In genomic region chr15:63832620-63833245, GRCh38 we compare ENCODE assay signal across 8 cellular contexts. TPM values are rescaled to one million over a fixed set of nuclear protein-coding genes. Genes with fewer than 3 reads are reported as not detected.
DNase-seq lines count a peak whose midpoint lies in the region; ATAC-seq, FAIRE-seq and TF ChIP-seq lines count a peak whose summit lies in the region.

No MANE protein-coding gene starts in this region.

- TSS peak; percentile 64 for BruUV-seq in HCT116 (replicated peaks; lab: Mats Ljungman, UMichigan)

- H3K4me1 ChIP-seq in CD8-positive, alpha-beta T cell (ENCODE audit: insufficient read depth, low read length) = peaks cover 43% of the 10 kb centered on the region
- peaks cover 4 to 14% of the 10 kb centered on the region in 2 experiments; a peak in 3 of 4 replicates for H3K4me1 ChIP-seq in HCT116 (ENCODE audit: control insufficient read depth in 1 of 2, insufficient read depth in 2 of 2, low read length in 2 of 2)
- no peaks in the 10 kb centered on the region for H3K4me1 ChIP-seq in fibroblast of lung (ENCODE audit: control insufficient read depth, extremely low read depth, insufficient read depth, low read length)
- peaks cover 12 to 16% (median 12%) of the 10 kb centered on the region in 3 donors for H3K4me1 ChIP-seq in pancreas

- peak in 1 of 7 experiments; percentile 20 for DNase-seq in CD8-positive, alpha-beta T cell
- no peak for DNase-seq in HCT116 (ENCODE audit: low read depth, low spot score)
- DNase-seq in fibroblast of lung (ENCODE audit: low read depth in 2 of 2) = peak; percentile 7 to 10
- no peak for DNase-seq in pancreas
- DNase-seq in NCI-H345 (lab: John Stamatoyannopoulos, UW) = no peak
- DNase-seq in NCI-H2196 (lab: John Stamatoyannopoulos, UW; ENCODE audit: unreplicated experiment) = no peak

- peak overlapping the region; percentile 92 for H3K27ac ChIP-seq in CD8-positive, alpha-beta T cell (ENCODE audit: low read depth, low read length)
- H3K27ac ChIP-seq in HCT116 (ENCODE audit: low read depth, low read length) (no peak overlapping the region; the same call in 1 of the 2 replicates), fibroblast of lung (ENCODE audit: insufficient read depth, low read length) (peak overlapping the region; percentile 77), pancreas (peak overlapping the region; percentile 71 to 88 (median 80))

- no peaks in the 10 kb centered on the region for H3K9me3 ChIP-seq in CD8-positive, alpha-beta T cell (ENCODE audit: low read length)
- no peaks in the 10 kb centered on the region for H3K9me3 ChIP-seq in HCT116 (ENCODE audit: control insufficient read depth in 1 of 2, insufficient read depth in 1 of 2, low read depth in 1 of 2, low read length in 2 of 2)
- no peaks in the 10 kb centered on the region for H3K9me3 ChIP-seq in fibroblast of lung (ENCODE audit: control insufficient read depth, insufficient read depth, low read depth, low read length)
- H3K9me3 ChIP-seq in pancreas = no peaks in the 10 kb centered on the region

- H2AFZ ChIP-seq in HCT116 (ENCODE audit: low read depth, low read length, poor library complexity, severe bottlenecking) = no peak overlapping the region
- peak overlapping the region; percentile 56 for H2AFZ ChIP-seq in fibroblast of lung (ENCODE audit: low read length)

- RAD21 ChIA-PET in HCT116 (lab: Charles Lee; ENCODE audit: low non-redundant PET in 1 of 2, low total read pairs in 2 of 2, uncharacterized antibody in 2 of 2, unreplicated experiment in 2 of 2) = no interaction called here

- TF ChIP-seq RAD21 in HCT116 (IDR thresholded peaks at IDR 0.05; ENCODE audit: low read depth) = no peak

- peak; percentile 2 for ATAC-seq in CD8-positive, alpha-beta T cell
- no peak for ATAC-seq in HCT116
- peak in 1 of 4 donors; percentile 2 for ATAC-seq in pancreas
- ATAC-seq in HG03378 (IDR thresholded peaks at IDR 0.05; ENCODE audit: unreplicated experiment) = no peak

- TF ChIP-seq POLR2A in HCT116 (IDR thresholded peaks at IDR 0.05; ENCODE audit: borderline replicate concordance, extremely low read depth, insufficient read depth, insufficient read length) = no peak

- peak overlapping the region; percentile 94 for H3K27ac Mint-ChIP-seq in CD8-positive, alpha-beta T cell
- peak overlapping the region; percentile 72 for H3K27ac Mint-ChIP-seq in T-helper 1 cell treated with Interleukin-12 subunit alpha and Interleukin-12 subunit beta and Interleukin-4 antibody, amounts not matched to agents 30 μg/mL and 1 μg/mL, for 36 hours

- H3K27me3 ChIP-seq in CD8-positive, alpha-beta T cell (ENCODE audit: insufficient read depth, low read length) = no peaks in the 10 kb centered on the region
- H3K27me3 ChIP-seq in HCT116 (ENCODE audit: insufficient read depth, low read length) (no peaks in the 10 kb centered on the region), fibroblast of lung (ENCODE audit: control insufficient read depth, insufficient read depth, low read length) (no peaks in the 10 kb centered on the region), pancreas (no peaks in the 10 kb centered on the region)

- peak overlapping the region; percentile 92 for H3K4me2 ChIP-seq in HCT116 (ENCODE audit: low read length)
- H3K4me2 ChIP-seq in fibroblast of lung (ENCODE audit: extremely low read depth, insufficient read depth, low read length) = peak overlapping the region; percentile 93

- POLR2A ChIA-PET in CD8-positive, alpha-beta T cell (lab: Charles Lee) = interaction anchor here (0.9 to 2.0 kb wide), 10 partner anchors 9 to 178 kb away, joined by 3 to 8 read pairs (median 4); no protein-coding TSS in a partner anchor
- POLR2A ChIA-PET in HCT116 (lab: Charles Lee) = no interaction called here

- no peaks in the 10 kb centered on the region for H3K9me2 ChIP-seq in HCT116 (ENCODE audit: insufficient read depth)

- intact Hi-C loops in CD8-positive, alpha-beta T cell (cut with DNase I, micrococcal nuclease) = loop anchor here (1.0 to 10.0 kb wide), 9 partner anchors 60 to 330 kb away; partner anchors contain the start of genes DAPK2 (in 2 of the 2), CIAO2A (in 1 of the 2), PPIB (in 1 of the 2) and USP3 (in 1 of the 2)
- intact Hi-C loops in HCT116 (cut with micrococcal nuclease) (loop anchor here (5.0 kb wide), 1 partner anchor 235 kb away; no protein-coding TSS in a partner anchor), pancreas (cut with DNase I) (no loop called here)

- H3K4me3 ChIP-seq in CD8-positive, alpha-beta T cell (ENCODE audit: low read depth, low read length) = peak overlapping the region; percentile 93
- H3K4me3 ChIP-seq in HCT116 (replicated peaks in 1 of 2; ENCODE audit: low read depth in 1 of 2, low read length in 2 of 2) (peak overlapping the region; percentile 67 to 87), fibroblast of lung (replicated peaks in 1 of 4; ENCODE audit: control extremely low read depth in 1 of 4, insufficient read depth in 1 of 4, low read depth in 3 of 4, low read length in 4 of 4) (peak overlapping the region; percentile 82 to 91 (median 84)), pancreas (peak overlapping the region; percentile 79 to 91 (median 87))

- H3K36me3 ChIP-seq in CD8-positive, alpha-beta T cell (ENCODE audit: insufficient read depth, low read length) = no peaks in the 10 kb centered on the region
- H3K36me3 ChIP-seq in HCT116 (ENCODE audit: control insufficient read depth in 1 of 2, insufficient read depth in 2 of 2, low read length in 2 of 2) = no peaks in the 10 kb centered on the region
- H3K36me3 ChIP-seq in fibroblast of lung (ENCODE audit: control insufficient read depth, insufficient read depth, low read length) = no peaks in the 10 kb centered on the region
- no peaks in the 10 kb centered on the region for H3K36me3 ChIP-seq in pancreas

- WGBS in pancreas, 2 donors = 0% methylated on average over 9 of the region's 9 CpGs

- H4K20me1 ChIP-seq in HCT116 (ENCODE audit: insufficient read depth) (no peaks in the 10 kb centered on the region), fibroblast of lung (ENCODE audit: control insufficient read depth, extremely low read depth, insufficient read depth, low read length) (no peaks in the 10 kb centered on the region)

- no peak for FAIRE-seq in pancreas (lab: Jason Lieb, UNC)

- peak overlapping the region; percentile 98 for H3K4me3 Mint-ChIP-seq in CD8-positive, alpha-beta T cell
- peak overlapping the region; percentile 91 for H3K4me3 Mint-ChIP-seq in T-helper 1 cell treated with Interleukin-12 subunit alpha and Interleukin-12 subunit beta and Interleukin-4 antibody, amounts not matched to agents 30 μg/mL and 1 μg/mL, for 36 hours

- peaks cover 16% of the 10 kb centered on the region for H3K36me3 Mint-ChIP-seq in CD8-positive, alpha-beta T cell
- peaks cover 2% of the 10 kb centered on the region for H3K36me3 Mint-ChIP-seq in T-helper 1 cell treated with Interleukin-12 subunit alpha and Interleukin-12 subunit beta and Interleukin-4 antibody, amounts not matched to agents 30 μg/mL and 1 μg/mL, for 36 hours (ENCODE audit: low read depth)

- H3K27me3 Mint-ChIP-seq in CD8-positive, alpha-beta T cell (ENCODE audit: low read depth) = no peaks in the 10 kb centered on the region
- H3K27me3 Mint-ChIP-seq in T-helper 1 cell treated with Interleukin-12 subunit alpha and Interleukin-12 subunit beta and Interleukin-4 antibody, amounts not matched to agents 30 μg/mL and 1 μg/mL, for 36 hours (ENCODE audit: low read depth) = peaks cover 13% of the 10 kb centered on the region

- H3K9me3 Mint-ChIP-seq in CD8-positive, alpha-beta T cell = no peaks in the 10 kb centered on the region
- no peaks in the 10 kb centered on the region for H3K9me3 Mint-ChIP-seq in T-helper 1 cell treated with Interleukin-12 subunit alpha and Interleukin-12 subunit beta and Interleukin-4 antibody, amounts not matched to agents 30 μg/mL and 1 μg/mL, for 36 hours

- peaks cover 15% of the 10 kb centered on the region for H3K79me2 ChIP-seq in HCT116 (ENCODE audit: insufficient read depth, low read length)
- H3K79me2 ChIP-seq in fibroblast of lung (ENCODE audit: control insufficient read depth, insufficient read depth, low read length) = peaks cover 40% of the 10 kb centered on the region

- TF ChIP-seq CTCF in CD8-positive, alpha-beta T cell (IDR thresholded peaks at IDR 0.05) = no peak
- TF ChIP-seq CTCF in HCT116 (IDR thresholded peaks at IDR 0.05 in 2 of 3, conservative IDR thresholded peaks at IDR 0.05 in 1 of 3; ENCODE audit: borderline replicate concordance in 1 of 3, insufficient read depth in 1 of 3, low read depth in 2 of 3, low read length in 2 of 3) (no peak), fibroblast of lung (conservative IDR thresholded peaks at IDR 0.05 in 1 of 2, IDR thresholded peaks at IDR 0.05 in 1 of 2; ENCODE audit: low read depth in 1 of 2, low read length in 2 of 2) (no peak), pancreas (IDR thresholded peaks at IDR 0.05) (no peak)

- peaks cover 60% of the 10 kb centered on the region for H3K4me1 Mint-ChIP-seq in CD8-positive, alpha-beta T cell (ENCODE audit: low read depth)
- H3K4me1 Mint-ChIP-seq in T-helper 1 cell treated with Interleukin-12 subunit alpha and Interleukin-12 subunit beta and Interleukin-4 antibody, amounts not matched to agents 30 μg/mL and 1 μg/mL, for 36 hours (ENCODE audit: low read depth) = peaks cover 43% of the 10 kb centered on the region

- CTCF ChIA-PET in CD8-positive, alpha-beta T cell (lab: Charles Lee) = interaction anchor here (0.5 to 1.6 kb wide), 9 partner anchors 19 to 307 kb away, joined by 3 to 5 read pairs (median 3); no protein-coding TSS in a partner anchor
- CTCF ChIA-PET in HCT116 (lab: Charles Lee) = interaction anchor here (1.5 kb wide), 1 partner anchor 214 kb away, joined by 3 read pairs; the partner anchor contains the start of gene DAPK2

- H3K9ac ChIP-seq in HCT116 (ENCODE audit: low read length) (peak overlapping the region; percentile 93), fibroblast of lung (ENCODE audit: insufficient read depth, low read length) (peak overlapping the region; percentile 88)

TF ChIP-seq in HCT116, 20 proteins besides CTCF, POLR2A, EP300 and RAD21 (continues in another document):
- TF ChIP-seq YY1 (IDR thresholded peaks at IDR 0.05; ENCODE audit: extremely low read depth, insufficient replicate concordance, low read depth, low read length) = no peak
- TF ChIP-seq JUND (IDR thresholded peaks at IDR 0.05) = no peak

RNA-seq across cellular contexts. Expression of gene HERC1, which starts 1.0 kb away (rescaled TPM):
- total RNA-seq in CD8-positive, alpha-beta T cell = 100 to 1,000 TPM; 275 to 296 TPM
- total RNA-seq in HCT116 (2021; ENCODE audit: unreplicated experiment) (32.7 TPM), fibroblast of lung (90.1 and 106 TPM in 2 replicates), pancreas (10 to 100 TPM; 28.5 to 53.3 (median 46.7) TPM)
- polyA plus RNA-seq in HCT116 (2012) = 16.0 and 18.1 TPM in 2 replicates
- polyA plus RNA-seq in fibroblast of lung (16.5 and 17.4 TPM in 2 replicates), pancreas (10 to 100 TPM; 11.8 to 30.5 TPM)
- polyA plus RNA-seq in fibroblast of lung (2012) = 20.4 and 21.7 TPM in 2 replicates
- 48.9 and 104 TPM in 2 replicates for polyA minus RNA-seq in fibroblast of lung (ENCODE audit: low replicate concordance)

Comparison
In these comparisons a context has a peak if more than half of its experiments do, and no peak if none do; other contexts are left out.
1. DNase-seq: peak in fibroblast of lung (2 of 2); none in HCT116 (single experiment), pancreas (0 of 6), NCI-H345 (single experiment) and NCI-H2196 (single experiment).
2. intact Hi-C loops: an anchor here in CD8-positive, alpha-beta T cell (1.0 to 10.0 kb wide) and HCT116 (5.0 kb wide); none called in pancreas.
3. Peak in every context shown above with its lines, with median percentiles within 50 percentile points of each other: H3K4me3 ChIP-seq.